In the genomic region with DNA sequence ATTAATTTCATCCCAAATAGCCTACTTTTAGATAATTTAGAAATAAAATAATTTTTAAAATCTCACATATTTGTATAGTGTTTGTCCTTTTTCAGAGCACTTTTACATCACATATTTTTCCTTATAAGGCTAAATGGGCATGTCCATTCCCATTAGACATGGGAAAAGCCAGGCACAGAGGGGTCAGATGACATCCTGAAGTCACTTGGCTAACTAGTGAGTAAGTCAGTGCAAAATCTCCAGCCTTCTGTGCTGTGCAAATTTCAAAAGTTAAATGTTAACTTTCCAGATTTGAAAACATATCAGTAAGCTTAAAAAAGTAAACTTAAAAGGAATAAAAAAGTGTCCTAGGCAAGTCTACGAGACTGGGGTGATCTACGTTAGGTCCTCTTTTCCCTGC, we compare ENCODE assay signal across 22 cellular contexts.
"Had no signal": no experiment of that assay in that cellular context is flagged by ENCODE, and none has a peak within 500 bp of the region (broad histone marks: within the 10 kb centered on the region; RNA-seq: fewer than 3 reads in every experiment).

No MANE protein-coding gene starts in this region.

- DNase-seq: IMR-90, Karpas-422, KG1, MG63, NCI-H1092, NCI-H1105 treated with DMSO at 0.1 percent for 48 hours, NCI-H1417 treated with DMSO at 0.1 percent for 48 hours, NCI-H146, NCI-H1694 treated with DMSO at 0.1 percent for 48 hours, NCI-H1930, NCI-H2081, NCI-H2107, NCI-H2227 treated with DMSO at 0.1 percent for 48 hours, NCI-H446, NCI-H510A, NCI-H524 treated with DMSO at 0.1 percent for 48 hours, NCI-H69, NCI-H774, SHP77 had no signal

- H3K27me3 ChIP-seq: MG63 had no signal

- ATAC-seq: HepG2, Panc1 had no signal

- H3K36me3 ChIP-seq: MG63 had no signal

- H3K4me3 ChIP-seq: MG63 had no signal

- H3K27ac ChIP-seq: RWPE1 had no signal

- H3K9me3 ChIP-seq: MG63 had no signal
